Comparison of ENCODE assay signal across 23 cellular contexts in genomic region chr5:165894916-165895315, GRCh38.
"Had no signal": no experiment of that assay in that cellular context is flagged by ENCODE, and none has a peak within 500 bp of the region (broad histone marks: within the 10 kb centered on the region; RNA-seq: fewer than 3 reads in every experiment).

No MANE protein-coding gene starts in this region.

- H3K4me3 Mint-ChIP-seq: IgD-negative memory B cell had no signal

- H3K9ac ChIP-seq: KMS-11 had no signal

- H3K4me1 ChIP-seq: SJCRH30 had no signal

- H3K27ac ChIP-seq: HL-60, KMS-11, RWPE1, SJCRH30 had no signal

- H3K36me3 ChIP-seq: SJCRH30 had no signal

- H3K9me3 ChIP-seq: SJCRH30 had no signal

- ATAC-seq: K562, Panc1, PC-3, SK-N-SH treated with all-trans-retinoic acid at 6 μM for 48 hours had no signal

- H3K4me1 Mint-ChIP-seq: IgD-negative memory B cell had no signal

- H3K4me3 ChIP-seq: K562, SJCRH30 had no signal

- H3K27me3 Mint-ChIP-seq: IgD-negative memory B cell had no signal

- H3K27me3 ChIP-seq: SJCRH30 had no signal

- H3K36me3 Mint-ChIP-seq: IgD-negative memory B cell had no signal

- H3K4me2 ChIP-seq: KMS-11 had no signal

- H3K27ac Mint-ChIP-seq: IgD-negative memory B cell had no signal

- DNase-seq: Kasumi-1, MM.1S, NCI-H1092 treated with DMSO at 0.1 percent for 48 hours, NCI-H1417, NCI-H1436 treated with DMSO at 0.1 percent for 48 hours, NCI-H1694, NCI-H187 treated with DMSO at 0.1 percent for 48 hours, NCI-H2029 treated with DMSO at 0.1 percent for 48 hours, NCI-H2171 treated with DMSO at 0.1 percent for 48 hours, NCI-H345, NCI-H446 treated with DMSO at 0.1 percent for 48 hours, NCI-H510A treated with DMSO at 0.1 percent for 48 hours, NCI-H526, PC-3, SHP77 treated with DMSO at 0.1 percent for 48 hours, SJCRH30 had no signal
